25 cellular contexts compared by ENCODE assay signal in genomic region chrX:18534949-18535348, GRCh38.
"Had no signal": no experiment of that assay in that cellular context is flagged by ENCODE, and none has a peak within 500 bp of the region (broad histone marks: within the 10 kb centered on the region; RNA-seq: fewer than 3 reads in every experiment).

No MANE protein-coding gene starts in this region.

- H3K36me3 ChIP-seq: left lung, lower lobe of right lung, pancreas, prostate gland, right lobe of liver, tibial nerve, uterus had no signal

- FAIRE-seq: kidney, pancreas had no signal

- H3K27ac Mint-ChIP-seq: nephron; stimulated activated memory B cell treated with anti-CD40 and anti-IgM and Interleukin-4, amounts not matched to agents 10 μg/mL and 1 μg/mL and 100 μg/mL, for 72 hours; stimulated activated naive CD8-positive, alpha-beta T cell treated with anti-CD3 and anti-CD28 coated beads, Interleukin-15, amount 100 ng/mL, for 72 hours; type B pancreatic cell had no signal

- H3K27me3 Mint-ChIP-seq: naive thymus-derived CD8-positive, alpha-beta T cell; stimulated activated memory B cell treated with anti-CD40 and anti-IgM and Interleukin-4, amounts not matched to agents 10 μg/mL and 1 μg/mL and 100 μg/mL, for 72 hours; stimulated activated naive CD8-positive, alpha-beta T cell treated with anti-CD3 and anti-CD28 coated beads, Interleukin-15, amount 100 ng/mL, for 72 hours; type B pancreatic cell had no signal

- H3K27me3 ChIP-seq: left lung, pancreas, right lobe of liver, tibial nerve, uterus had no signal

- H3K9me3 Mint-ChIP-seq: naive thymus-derived CD8-positive, alpha-beta T cell; stimulated activated memory B cell treated with anti-CD40 and anti-IgM and Interleukin-4, amounts not matched to agents 10 μg/mL and 1 μg/mL and 100 μg/mL, for 72 hours; stimulated activated naive CD8-positive, alpha-beta T cell treated with anti-CD3 and anti-CD28 coated beads, Interleukin-15, amount 100 ng/mL, for 72 hours had no signal

- H3K4me3 ChIP-seq: left lung, lower lobe of right lung, pancreas, prostate gland, right lobe of liver, smooth muscle cell, tibial nerve, uterus had no signal

- ATAC-seq: left colon; left lung; lower lobe of right lung; naive thymus-derived CD8-positive, alpha-beta T cell; pancreas; right lobe of liver; stimulated activated memory B cell treated with anti-CD40 and anti-IgM and Interleukin-4, amounts not matched to agents 10 μg/mL and 1 μg/mL and 100 μg/mL, for 72 hours; stimulated activated naive CD8-positive, alpha-beta T cell treated with anti-CD3 and anti-CD28 coated beads, Interleukin-15, amount 100 ng/mL, for 72 hours had no signal

- H3K36me3 Mint-ChIP-seq: stimulated activated memory B cell treated with anti-CD40 and anti-IgM and Interleukin-4, amounts not matched to agents 10 μg/mL and 1 μg/mL and 100 μg/mL, for 72 hours had no signal

- H3K4me1 ChIP-seq: left lung, lower lobe of right lung, pancreas, prostate gland, right lobe of liver, tibial nerve, uterus had no signal

- H3K27ac ChIP-seq: left lung, lower lobe of right lung, pancreas, prostate gland, right lobe of liver, tibial nerve, uterus had no signal

- H3K4me3 Mint-ChIP-seq: nephron; neural crest cell; stimulated activated memory B cell treated with anti-CD40 and anti-IgM and Interleukin-4, amounts not matched to agents 10 μg/mL and 1 μg/mL and 100 μg/mL, for 72 hours; stimulated activated naive CD8-positive, alpha-beta T cell treated with anti-CD3 and anti-CD28 coated beads, Interleukin-15, amount 100 ng/mL, for 72 hours; type B pancreatic cell had no signal

- DNase-seq: hippocampal formation; kidney; left colon; left lung; lower lobe of right lung; naive thymus-derived CD8-positive, alpha-beta T cell; nucleus accumbens; pancreas; posterior cingulate gyrus; right lobe of liver; stimulated activated CD4-positive, alpha-beta T cell treated with anti-CD3 and anti-CD28 coated beads, Interleukin-1b, Interleukin-23, amount 100 ng/mL, for 48 hours; stimulated activated CD4-positive, alpha-beta T cell treated with anti-CD3 and anti-CD28 coated beads, Interleukin-2, amount 100 ng/mL, for 48 hours; stimulated activated CD4-positive, alpha-beta T cell treated with anti-CD3 and anti-CD28 coated beads, Interleukin-4, amount 100 ng/mL, for 4 hours; stimulated activated CD8-positive, alpha-beta memory T cell treated with anti-CD3 and anti-CD28 coated beads, Interleukin-4, amount 100 ng/mL, for 48 hours; stimulated activated naive CD4-positive, alpha-beta T cell treated with Interleukin-2 at 50 U/mL for 16 hours; stimulated activated naive CD8-positive, alpha-beta T cell treated with anti-CD3 and anti-CD28 coated beads, Interleukin-15, amount 100 ng/mL, for 72 hours; substantia nigra; uterus had no signal
